Comparison of ENCODE assay signal across 19 cellular contexts in genomic region chr19:55094456-55095259, GRCh38. TPM values are rescaled to one million over a fixed set of nuclear protein-coding genes. Genes with fewer than 3 reads are reported as not detected.
"Had no signal": no experiment of that assay in that cellular context is flagged by ENCODE, and none has a peak within 500 bp of the region (broad histone marks: within the 10 kb centered on the region; RNA-seq: fewer than 3 reads in every experiment).

No MANE protein-coding gene starts in this region.

- H3K9me3 ChIP-seq: esophagus squamous epithelium, uterus had no signal

- H3K27me3 ChIP-seq: esophagus squamous epithelium, foreskin keratinocyte, uterus had no signal

- H3K9me3 Mint-ChIP-seq: activated naive CD4-positive, alpha-beta T cell treated with anti-CD3 and anti-CD28 coated beads, Interleukin-2, amount 50 U/mL, for 24 hours; brain; stimulated activated naive CD8-positive, alpha-beta T cell treated with anti-CD3 and anti-CD28 coated beads, Interleukin-15, amount 100 ng/mL, for 72 hours; T-helper 1 cell treated with Interleukin-12 subunit alpha and Interleukin-12 subunit beta and Interleukin-4 antibody, amounts not matched to agents 30 μg/mL and 1 μg/mL, for 36 hours had no signal

- H3K27ac Mint-ChIP-seq: activated naive CD4-positive, alpha-beta T cell treated with anti-CD3 and anti-CD28 coated beads, Interleukin-2, amount 50 U/mL, for 24 hours; brain; stimulated activated naive CD8-positive, alpha-beta T cell treated with anti-CD3 and anti-CD28 coated beads, Interleukin-15, amount 100 ng/mL, for 72 hours; T-helper 1 cell treated with Interleukin-12 subunit alpha and Interleukin-12 subunit beta and Interleukin-4 antibody, amounts not matched to agents 30 μg/mL and 1 μg/mL, for 36 hours had no signal

- H3K4me3 Mint-ChIP-seq: activated naive CD4-positive, alpha-beta T cell treated with anti-CD3 and anti-CD28 coated beads, Interleukin-2, amount 50 U/mL, for 24 hours; brain; stimulated activated naive CD8-positive, alpha-beta T cell treated with anti-CD3 and anti-CD28 coated beads, Interleukin-15, amount 100 ng/mL, for 72 hours; T-helper 1 cell treated with Interleukin-12 subunit alpha and Interleukin-12 subunit beta and Interleukin-4 antibody, amounts not matched to agents 30 μg/mL and 1 μg/mL, for 36 hours had no signal

- ATAC-seq: left ventricle myocardium superior; stimulated activated naive CD8-positive, alpha-beta T cell treated with anti-CD3 and anti-CD28 coated beads, Interleukin-15, amount 100 ng/mL, for 72 hours had no signal

- H3K27me3 Mint-ChIP-seq: brain had no signal

- H3K4me3 ChIP-seq: esophagus squamous epithelium, uterus had no signal

- H3K36me3 ChIP-seq: uterus had no signal

- DNase-seq: activated CD4-positive, CD25-positive, alpha-beta regulatory T cell; activated effector memory CD4-positive, alpha-beta T cell treated with Interleukin-2 at 50 U/mL for 16 hours; activated T-cell treated with anti-CD3 and anti-CD28 coated beads, Interleukin-2, amount 50 U/mL, for 1 hour; amniotic stem cell; esophagus squamous epithelium; foreskin keratinocyte; head of caudate nucleus; left ventricle myocardium superior; retina; stimulated activated CD4-positive, alpha-beta T cell treated with anti-CD3 and anti-CD28 coated beads, Interleukin-15, amount 100 ng/mL, for 24 hours; stimulated activated CD4-positive, alpha-beta T cell treated with anti-CD3 and anti-CD28 coated beads, Interleukin-4, amount 100 ng/mL, for 4 hours; stimulated activated naive CD8-positive, alpha-beta T cell treated with anti-CD3 and anti-CD28 coated beads, Interleukin-15, amount 100 ng/mL, for 72 hours; uterus had no signal

- H3K4me1 ChIP-seq: foreskin keratinocyte, uterus had no signal

- H3K27ac ChIP-seq: esophagus squamous epithelium, foreskin keratinocyte, uterus had no signal

RNA-seq across cellular contexts. Expression of gene TNNT1, which starts 54.3 kb away (rescaled TPM):
- total RNA-seq: mesenteric fat pad had no signal

RNA-seq across cellular contexts. Expression of gene GP6, which starts 56.6 kb away (rescaled TPM):
- total RNA-seq: chondrocyte, dermis microvascular lymphatic vessel endothelial cell, esophagus squamous epithelium, left ventricle myocardium superior had no signal
